15 cellular contexts compared by ENCODE assay signal in genomic region chr20:29743101-29743931, GRCh38.
"Had no signal": no experiment of that assay in that cellular context is flagged by ENCODE, and none has a peak within 500 bp of the region (broad histone marks: within the 10 kb centered on the region; RNA-seq: fewer than 3 reads in every experiment).

No MANE protein-coding gene starts in this region.

- H3K27me3 ChIP-seq: cardiac muscle cell had no signal

- H3K4me1 ChIP-seq: left lung, psoas muscle had no signal

- H3K27ac ChIP-seq: cardiac muscle cell, left lung, psoas muscle had no signal

- H3K27ac Mint-ChIP-seq: activated naive CD8-positive, alpha-beta T cell; activated T-helper 1 cell treated with anti-CD3 and anti-CD28 coated beads, Interleukin-12 subunit alpha, Interleukin-12 subunit beta, Interleukin-2, Interleukin-4 antibody, amounts not matched to agents 30 ng/mL and 10 ng/mL and 1 ng/mL, durations not matched to agents 14 hours and 24 hours and 36 hours; stimulated activated naive CD8-positive, alpha-beta T cell treated with anti-CD3 and anti-CD28 coated beads, Interleukin-15, Interleukin-2, amounts not matched to agents 100 ng/mL and 50 ng/mL, for 24 hours had no signal

- H3K4me3 Mint-ChIP-seq: activated naive CD8-positive, alpha-beta T cell; activated T-helper 1 cell treated with anti-CD3 and anti-CD28 coated beads, Interleukin-12 subunit alpha, Interleukin-12 subunit beta, Interleukin-2, Interleukin-4 antibody, amounts not matched to agents 30 ng/mL and 10 ng/mL and 1 ng/mL, durations not matched to agents 14 hours and 24 hours and 36 hours; stimulated activated naive CD8-positive, alpha-beta T cell treated with anti-CD3 and anti-CD28 coated beads, Interleukin-15, Interleukin-2, amounts not matched to agents 100 ng/mL and 50 ng/mL, for 24 hours had no signal

- DNase-seq: activated CD4-positive, alpha-beta T cell treated with anti-CD3 and anti-CD28 coated beads for 48 hours; activated CD4-positive, CD25-positive, alpha-beta regulatory T cell; dermis blood vessel endothelial cell; effector memory CD4-positive, alpha-beta T cell; hypothalamus; right cardiac atrium; T-helper 1 cell; T1000; trophoblast cell had no signal

- H3K36me3 ChIP-seq: cardiac muscle cell, left lung had no signal

- H3K4me3 ChIP-seq: cardiac muscle cell, left lung, psoas muscle had no signal

- ATAC-seq: left lung, psoas muscle had no signal
